Comparison of ENCODE assay signal across 7 cellular contexts in genomic region chr6:160887616-160888015, GRCh38.
"Had no signal": no experiment of that assay in that cellular context is flagged by ENCODE, and none has a peak within 500 bp of the region (broad histone marks: within the 10 kb centered on the region; RNA-seq: fewer than 3 reads in every experiment).

No MANE protein-coding gene starts in this region.

- H3K9me3 ChIP-seq: HAP-1 had no signal

- DNase-seq: GM23248, GOT3, H7, KBM-7 had no signal

- H3K4me3 ChIP-seq: GM23248, HAP-1 had no signal

- H3K4me3 Mint-ChIP-seq: IgD-negative memory B cell had no signal

- H3K9ac ChIP-seq: GM23248 had no signal

- H3K27me3 Mint-ChIP-seq: IgD-negative memory B cell had no signal

- H3K27ac ChIP-seq: GM23248, HL-60 had no signal

- H3K36me3 ChIP-seq: HAP-1 had no signal

- H3K4me1 Mint-ChIP-seq: IgD-negative memory B cell had no signal

- H3K27ac Mint-ChIP-seq: IgD-negative memory B cell had no signal
